ENCODE assay signal across 15 cellular contexts in genomic region chr18:56321470-56321869, GRCh38.
DNase-seq lines count a peak whose midpoint lies in the region; ATAC-seq, FAIRE-seq and TF ChIP-seq lines count a peak whose summit lies in the region.
"Had no signal": no experiment of that assay in that cellular context is flagged by ENCODE, and none has a peak within 500 bp of the region (broad histone marks: within the 10 kb centered on the region; RNA-seq: fewer than 3 reads in every experiment).

No MANE protein-coding gene starts in this region.

- no peak overlapping the region for H3K9ac ChIP-seq in kidney (ENCODE audit: low read length in 2 of 2)
- H3K9ac ChIP-seq: parathyroid adenoma had no signal

- H3K27me3 ChIP-seq in gastrocnemius medialis: no peaks in the 10 kb centered on the region
- no peaks in the 10 kb centered on the region for H3K27me3 ChIP-seq in foreskin keratinocyte
- no peaks in the 10 kb centered on the region for H3K27me3 ChIP-seq in ascending aorta

- no peak for TF ChIP-seq POLR2A in gastrocnemius medialis (IDR thresholded peaks at IDR 0.05)

- H3K4me1 Mint-ChIP-seq in activated B cell treated with CpG ODN at 0.5 μM for 24 hours: peaks cover 47% of the 10 kb centered on the region

- H3K36me3 ChIP-seq in kidney (ENCODE audit: control insufficient read depth in 1 of 2, insufficient read depth in 2 of 2, low read length in 2 of 2) (no peaks in the 10 kb centered on the region), gastrocnemius medialis (no peaks in the 10 kb centered on the region), ascending aorta (no peaks in the 10 kb centered on the region)

- no peaks in the 10 kb centered on the region for H3K9me3 Mint-ChIP-seq in activated B cell treated with CpG ODN at 0.5 μM for 24 hours
- H3K9me3 Mint-ChIP-seq: activated T-helper 1 cell treated with anti-CD3 and anti-CD28 coated beads, Interleukin-12 subunit alpha, Interleukin-12 subunit beta, Interleukin-2, Interleukin-4 antibody, amounts not matched to agents 30 ng/mL and 10 ng/mL and 1 ng/mL, durations not matched to agents 14 hours and 24 hours and 36 hours had no signal

- no peaks in the 10 kb centered on the region for H3K36me3 Mint-ChIP-seq in activated B cell treated with CpG ODN at 0.5 μM for 24 hours (ENCODE audit: low read depth)

- no peak for FAIRE-seq in kidney (lab: Jason Lieb, UNC)
- FAIRE-seq: endometrium had no signal

- ATAC-seq in GM19351 (IDR thresholded peaks at IDR 0.05; ENCODE audit: unreplicated experiment): peak; percentile 32
- no peak for ATAC-seq in activated B cell treated with CpG ODN at 0.5 μM for 24 hours (ENCODE audit: low read depth)
- ATAC-seq in gastrocnemius medialis: no peak
- ATAC-seq in foreskin keratinocyte: no peak
- ATAC-seq: mucosa of descending colon, PC-3 had no signal

- no peaks in the 10 kb centered on the region for H3K27me3 Mint-ChIP-seq in activated B cell treated with CpG ODN at 0.5 μM for 24 hours

- in situ Hi-C loops in gastrocnemius medialis (cut with MboI; ENCODE audit: low sequenced_read_pairs in 4 of 4): no loop called here

- H3K9me3 ChIP-seq in kidney (ENCODE audit: control insufficient read depth in 1 of 2, low read length in 2 of 2) (no peaks in the 10 kb centered on the region), gastrocnemius medialis (no peaks in the 10 kb centered on the region), ascending aorta (no peaks in the 10 kb centered on the region)
- H3K9me3 ChIP-seq: mucosa of descending colon had no signal

- no peak overlapping the region for H3K27ac ChIP-seq in kidney (ENCODE audit: low read depth in 2 of 2, low read length in 2 of 2)
- H3K27ac ChIP-seq in gastrocnemius medialis: no peak overlapping the region
- no peak overlapping the region for H3K27ac ChIP-seq in foreskin keratinocyte
- no peak overlapping the region for H3K27ac ChIP-seq in ascending aorta
- H3K27ac ChIP-seq: parathyroid adenoma had no signal

- POLR2A ChIA-PET in activated B cell treated with CpG ODN at 0.5 μM for 24 hours (lab: Charles Lee): interaction anchor here (0.6 kb wide), 1 partner anchor 278 kb away, joined by 4 read pairs; no protein-coding TSS in a partner anchor

- H3K4me3 Mint-ChIP-seq in activated B cell treated with CpG ODN at 0.5 μM for 24 hours: no peak overlapping the region
- H3K4me3 Mint-ChIP-seq: activated T-helper 1 cell treated with anti-CD3 and anti-CD28 coated beads, Interleukin-12 subunit alpha, Interleukin-12 subunit beta, Interleukin-2, Interleukin-4 antibody, amounts not matched to agents 30 ng/mL and 10 ng/mL and 1 ng/mL, durations not matched to agents 14 hours and 24 hours and 36 hours had no signal

- CTCF ChIA-PET in activated B cell treated with CpG ODN at 0.5 μM for 24 hours (lab: Charles Lee): no interaction called here

- H3K4me1 ChIP-seq in kidney (ENCODE audit: control insufficient read depth in 1 of 2, insufficient read depth in 1 of 2, low read depth in 1 of 2, low read length in 2 of 2) (peaks cover 0 to 2% of the 10 kb centered on the region in 2 donors), gastrocnemius medialis (peaks cover 3% of the 10 kb centered on the region in 2 donors), foreskin keratinocyte (no peaks in the 10 kb centered on the region), ascending aorta (peaks cover 0 to 4% of the 10 kb centered on the region in 2 donors)
- H3K4me1 ChIP-seq: parathyroid adenoma had no signal

- no peak overlapping the region for H3K4me3 ChIP-seq in kidney (ENCODE audit: low read length in 2 of 2)
- H3K4me3 ChIP-seq in gastrocnemius medialis: no peak overlapping the region
- H3K4me3 ChIP-seq in ascending aorta: no peak overlapping the region
- H3K4me3 ChIP-seq: mucosa of descending colon had no signal

- intact Hi-C loops in activated B cell treated with CpG ODN at 0.5 μM for 24 hours (cut with micrococcal nuclease) (loop anchor here (5.0 kb wide), 2 partner anchors 204 to 734 kb away; partner anchors contain the start of gene TCF4), kidney (cut with DNase I) (no loop called here), gastrocnemius medialis (cut with DNase I; ENCODE audit: low total_unique reads) (no loop called here), ascending aorta (cut with DNase I) (no loop called here)

- peak overlapping the region; percentile 20 for H3K27ac Mint-ChIP-seq in activated B cell treated with CpG ODN at 0.5 μM for 24 hours
- H3K27ac Mint-ChIP-seq: activated T-helper 1 cell treated with anti-CD3 and anti-CD28 coated beads, Interleukin-12 subunit alpha, Interleukin-12 subunit beta, Interleukin-2, Interleukin-4 antibody, amounts not matched to agents 30 ng/mL and 10 ng/mL and 1 ng/mL, durations not matched to agents 14 hours and 24 hours and 36 hours had no signal

- DNase-seq in activated B cell treated with CpG ODN at 0.5 μM for 24 hours (no peak), kidney (peak; percentile 85), gastrocnemius medialis (peak; percentile 18 to 35), foreskin keratinocyte (no peak), DMS79 treated with DMSO at 0.1 percent for 48 hours (lab: John Stamatoyannopoulos, UW) (no peak), midbrain (lab: John Stamatoyannopoulos, UW) (no peak), ascending aorta (ENCODE audit: low spot score in 2 of 2) (no peak)
- DNase-seq: NCI-H2029, NCI-H526 treated with DMSO at 0.1 percent for 48 hours, PC-3 had no signal

- TF ChIP-seq CTCF in activated B cell treated with CpG ODN at 0.5 μM for 24 hours (IDR thresholded peaks at IDR 0.05): no peak
- no peak for TF ChIP-seq CTCF in kidney (IDR thresholded peaks at IDR 0.05; ENCODE audit: borderline replicate concordance, extremely low read depth, insufficient read depth)
- no peak for TF ChIP-seq CTCF in gastrocnemius medialis (IDR thresholded peaks at IDR 0.05 in 4 of 5, conservative IDR thresholded peaks at IDR 0.05 in 1 of 5)
- no peak for TF ChIP-seq CTCF in foreskin keratinocyte (conservative IDR thresholded peaks at IDR 0.05)
- TF ChIP-seq CTCF in ascending aorta (IDR thresholded peaks at IDR 0.05): no peak

Comparison
In these comparisons a context has a peak if more than half of its experiments do, and no peak if none do; other contexts are left out.
1. DNase-seq: peak in kidney (single experiment) and gastrocnemius medialis (2 of 2); none in activated B cell treated with CpG ODN at 0.5 μM for 24 hours (single experiment), foreskin keratinocyte (0 of 2), DMS79 treated with DMSO at 0.1 percent for 48 hours (single experiment), midbrain (single experiment) and ascending aorta (0 of 2).